8 cellular contexts compared by ENCODE assay signal in genomic region chr5:168579987-168580508, GRCh38. TPM values are rescaled to one million over a fixed set of nuclear protein-coding genes. Genes with fewer than 3 reads are reported as not detected.
DNase-seq lines count a peak whose midpoint lies in the region; ATAC-seq and TF ChIP-seq lines count a peak whose summit lies in the region.

No MANE protein-coding gene starts in this region.

- H3K36me3 ChIP-seq in left lung = no peaks in the 10 kb centered on the region
- H3K36me3 ChIP-seq in tibial nerve = no peaks in the 10 kb centered on the region

- H3K9me3 Mint-ChIP-seq in activated T-cell treated with anti-CD3 and anti-CD28 coated beads, Interleukin-2, amount 50 U/mL, for 24 hours = peaks cover 2% of the 10 kb centered on the region
- H3K9me3 Mint-ChIP-seq in activated naive CD4-positive, alpha-beta T cell treated with anti-CD3 and anti-CD28 coated beads, Interleukin-2, amount 50 U/mL, for 72 hours = no peaks in the 10 kb centered on the region

- TF ChIP-seq CTCF in left lung (IDR thresholded peaks at IDR 0.05) (no peak), tibial nerve (IDR thresholded peaks at IDR 0.05) (no peak)

- H3K27me3 ChIP-seq in left lung = no peaks in the 10 kb centered on the region
- H3K27me3 ChIP-seq in tibial nerve = no peaks in the 10 kb centered on the region

- peak overlapping the region; percentile 97 for H3K27ac Mint-ChIP-seq in activated T-cell treated with anti-CD3 and anti-CD28 coated beads, Interleukin-2, amount 50 U/mL, for 24 hours
- peak overlapping the region; percentile 95 for H3K27ac Mint-ChIP-seq in activated naive CD4-positive, alpha-beta T cell treated with anti-CD3 and anti-CD28 coated beads, Interleukin-2, amount 50 U/mL, for 72 hours

- H3K4me3 ChIP-seq in left lung (peak overlapping the region; percentile 89 to 98), tibial nerve (peak overlapping the region; percentile 45 to 97 (median 80))

- no peaks in the 10 kb centered on the region for H3K9me3 ChIP-seq in left lung
- no peaks in the 10 kb centered on the region for H3K9me3 ChIP-seq in tibial nerve

- H3K27me3 Mint-ChIP-seq in activated T-cell treated with anti-CD3 and anti-CD28 coated beads, Interleukin-2, amount 50 U/mL, for 24 hours = peaks cover under 1% of the 10 kb centered on the region

- no peak for DNase-seq in activated T-cell treated with anti-CD3 and anti-CD28 coated beads, Interleukin-2, amount 50 U/mL, for 24 hours
- DNase-seq in activated T-cell treated with anti-CD3 and anti-CD28 coated beads for 4 hours (no peak), left lung (no peak), tibial nerve (ENCODE audit: low spot score in 2 of 2) (no peak), Ammon's horn (ENCODE audit: low spot score) (no peak), KG1 (lab: John Stamatoyannopoulos, UW) (no peak), COLO829 (ENCODE audit: low spot score) (no peak)
- no peak for DNase-seq in activated naive CD4-positive, alpha-beta T cell treated with anti-CD3 and anti-CD28 coated beads, Interleukin-2, amount 50 U/mL, for 72 hours (ENCODE audit: low spot score in 2 of 2)

- peaks cover 33% of the 10 kb centered on the region for H3K36me3 Mint-ChIP-seq in activated T-cell treated with anti-CD3 and anti-CD28 coated beads, Interleukin-2, amount 50 U/mL, for 24 hours (ENCODE audit: low read depth)
- peaks cover 20 to 28% of the 10 kb centered on the region in 2 donors for H3K36me3 Mint-ChIP-seq in activated naive CD4-positive, alpha-beta T cell treated with anti-CD3 and anti-CD28 coated beads, Interleukin-2, amount 50 U/mL, for 72 hours

- TF ChIP-seq POLR2A in tibial nerve (IDR thresholded peaks at IDR 0.05) = no peak

- ATAC-seq in activated naive CD4-positive, alpha-beta T cell treated with anti-CD3 and anti-CD28 coated beads, Interleukin-2, amount 50 U/mL, for 72 hours = no peak
- ATAC-seq in left lung = no peak

- peak overlapping the region; percentile 81 for H3K4me3 Mint-ChIP-seq in activated T-cell treated with anti-CD3 and anti-CD28 coated beads, Interleukin-2, amount 50 U/mL, for 24 hours

- H3K4me1 ChIP-seq in left lung = peaks cover 14 to 33% of the 10 kb centered on the region in 2 donors
- H3K4me1 ChIP-seq in tibial nerve = peaks cover 0 to 35% (median 17%) of the 10 kb centered on the region in 4 donors

- intact Hi-C loops in left lung (cut with DNase I) = no loop called here

- peak overlapping the region; percentile 90 to 95 for H3K27ac ChIP-seq in left lung
- H3K27ac ChIP-seq in tibial nerve = peak overlapping the region; percentile 86 to 99 (median 96)

- TF ChIP-seq EP300 in tibial nerve (IDR thresholded peaks at IDR 0.05) = no peak

- peaks cover 35% of the 10 kb centered on the region for H3K4me1 Mint-ChIP-seq in activated T-cell treated with anti-CD3 and anti-CD28 coated beads, Interleukin-2, amount 50 U/mL, for 24 hours (ENCODE audit: low read depth)

- 11 to 24% methylated on average over 9 of the region's 9 CpGs for WGBS in tibial nerve, 2 donors

RNA-seq across cellular contexts. Expression of gene PANK3, which starts 0.9 kb away (rescaled TPM):
- total RNA-seq in activated naive CD4-positive, alpha-beta T cell treated with anti-CD3 and anti-CD28 coated beads, Interleukin-2, amount 50 U/mL, for 72 hours = 10 to 100 TPM; 41.6 to 48.3 TPM
- total RNA-seq in left lung = 10 to 100 TPM; 71.4 to 73.0 TPM
- total RNA-seq in tibial nerve = 10 to 100 TPM; 26.9 to 46.3 (median 31.6) TPM

RNA-seq across cellular contexts. Expression of gene FBLL1, which starts 50.9 kb away (rescaled TPM):
- under 1 TPM in 1 of 2 donors, not detected in 1; 0.37 TPM for total RNA-seq in activated naive CD4-positive, alpha-beta T cell treated with anti-CD3 and anti-CD28 coated beads, Interleukin-2, amount 50 U/mL, for 72 hours
- total RNA-seq in left lung (not detected), tibial nerve (not detected)
